In genomic region chr5:474232-474825, GRCh38 we compare ENCODE assay signal across 8 cellular contexts. TPM values are rescaled to one million over a fixed set of nuclear protein-coding genes. Genes with fewer than 3 reads are reported as not detected.
DNase-seq lines count a peak whose midpoint lies in the region; ATAC-seq, FAIRE-seq and TF ChIP-seq lines count a peak whose summit lies in the region.
"Not testable (repeated sequence)": the region's sequence is repeated elsewhere in the genome, so short reads cannot be mapped to it uniquely, and the experiment has no call there.

No MANE protein-coding gene starts in this region.

- H3K4me3 Mint-ChIP-seq in activated CD4-positive, alpha-beta T cell treated with anti-CD3 and anti-CD28 coated beads, Interleukin-2, amount 10 ng/mL, durations not matched to agents 24 days and 14 days: peak overlapping the region; percentile 96

- intact Hi-C loops in activated CD4-positive, alpha-beta T cell treated with anti-CD3 and anti-CD28 coated beads, Interleukin-2, amount 10 ng/mL, durations not matched to agents 24 days and 14 days (cut with micrococcal nuclease); upper lobe of right lung (cut with DNase I): not testable (repeated sequence)
- intact Hi-C loops in K562 (cut with micrococcal nuclease): loop anchor here (10.0 kb wide), 1 partner anchor 140 kb away; the partner anchor contains the start of gene CEP72
- intact Hi-C loops in psoas muscle (cut with DNase I): loop anchor here (10.0 kb wide), 1 partner anchor 140 kb away; the partner anchor contains the start of gene CEP72 (in 2 of the 2)

- POLR2A ChIA-PET in K562 (lab: Yijun Ruan, JAX): interaction anchor here (0.6 to 1.4 kb wide), 2 partner anchors 11 to 169 kb away, joined by 3 read pairs; no protein-coding TSS in a partner anchor

- TF ChIP-seq EP300 in K562 (IDR thresholded peaks at IDR 0.05; ENCODE audit: low read length): not testable (repeated sequence)

- not testable (repeated sequence) for TF ChIP-seq POLR2A in K562 (conservative IDR thresholded peaks at IDR 0.05)

- H3K4me3 ChIP-seq in DOHH2 (ENCODE audit: low read length) (peak overlapping the region; percentile 84), MM.1S (ENCODE audit: low read length) (peak overlapping the region; percentile 82), K562 (peak overlapping the region; percentile 89), fibroblast of pulmonary artery (replicated peaks; ENCODE audit: low read depth, low read length) (peak overlapping the region; percentile 71), psoas muscle (peak overlapping the region; percentile 72), upper lobe of right lung (peak overlapping the region; percentile 95)
- H3K4me3 ChIP-seq in mesendoderm (ENCODE audit: low read length): not testable (repeated sequence)

- CTCF ChIA-PET in K562 (lab: Yijun Ruan, JAX; ENCODE audit: low intra/inter-chr PET ratio): not testable (repeated sequence)

- not testable (repeated sequence) for H3K9me1 ChIP-seq in K562 (ENCODE audit: control insufficient read depth, insufficient read depth, low read length)

- not testable (repeated sequence) for H2AK5ac ChIP-seq in mesendoderm (ENCODE audit: low read length)

- TF ChIP-seq CTCF in DOHH2 (IDR thresholded peaks at IDR 0.05; ENCODE audit: low read depth, low read length, poor library complexity, severe bottlenecking); MM.1S (IDR thresholded peaks at IDR 0.05; ENCODE audit: low read length); K562 (IDR thresholded peaks at IDR 0.05 in 2 of 3, conservative IDR thresholded peaks at IDR 0.05 in 1 of 3; ENCODE audit: insufficient read depth in 2 of 3, low read depth in 1 of 3, low read length in 3 of 3); fibroblast of pulmonary artery (IDR thresholded peaks at IDR 0.05; ENCODE audit: low read length, missing control alignments); psoas muscle (IDR thresholded peaks at IDR 0.05); upper lobe of right lung (IDR thresholded peaks at IDR 0.05): not testable (repeated sequence)

- not testable (repeated sequence) for H2BK5ac ChIP-seq in mesendoderm (ENCODE audit: low read length)

- H2BK120ac ChIP-seq in mesendoderm (ENCODE audit: low read depth, low read length): not testable (repeated sequence)

- H3K4me2 ChIP-seq in DOHH2 (ENCODE audit: low read length) (peak overlapping the region; percentile 77), MM.1S (ENCODE audit: low read depth, low read length) (peak overlapping the region; percentile 80; the same call in 1 of the 2 replicates), K562 (ENCODE audit: insufficient read depth, low read length) (peak overlapping the region; percentile 73; the same call in 1 of the 2 replicates)
- not testable (repeated sequence) for H3K4me2 ChIP-seq in mesendoderm (ENCODE audit: low read length)

- 0% methylated on average over 6 of the region's 50 CpGs for WGBS in K562 (ENCODE audit: insufficient coverage, low coverage, missing lambda C conversion rate)
- no CpG with 5 or more reads among the region's 50 CpGs for WGBS in mesendoderm (ENCODE audit: extremely low coverage, insufficient coverage, low lambda C conversion rate)
- WGBS in psoas muscle, 3 donors: 0 to 2% (median 2%) methylated on average over 6 to 11 of the region's 50 CpGs

- H3K36me3 ChIP-seq in DOHH2 (ENCODE audit: control insufficient read depth, low read length) (peaks cover 60% of the 10 kb centered on the region), K562 (ENCODE audit: control insufficient read depth, insufficient read depth, low read length) (peaks cover 21% of the 10 kb centered on the region; the same call in 2 of the 3 replicates), psoas muscle (ENCODE audit: insufficient read depth in 1 of 2, low read depth in 1 of 2) (peaks cover 0 to 15% of the 10 kb centered on the region in 2 donors)
- H3K36me3 ChIP-seq in MM.1S (replicated peaks; ENCODE audit: insufficient read depth, low read length); mesendoderm (ENCODE audit: control insufficient read depth, insufficient read depth, low read length); upper lobe of right lung: not testable (repeated sequence)

- not testable (repeated sequence) for H3K4ac ChIP-seq in mesendoderm (ENCODE audit: low read depth, low read length)

- H3K27me3 Mint-ChIP-seq in activated CD4-positive, alpha-beta T cell treated with anti-CD3 and anti-CD28 coated beads, Interleukin-2, amount 10 ng/mL, durations not matched to agents 24 days and 14 days: peaks cover 10% of the 10 kb centered on the region

- not testable (repeated sequence) for H3K23ac ChIP-seq in mesendoderm (ENCODE audit: low read length)

- FAIRE-seq in K562 (lab: Jason Lieb, UNC): not testable (repeated sequence)

- not testable (repeated sequence) for H3K9ac ChIP-seq in MM.1S (ENCODE audit: low read length); mesendoderm (ENCODE audit: low read length)
- peak overlapping the region in 1 of 2 experiments; percentile 89; a peak in 2 of 4 replicates for H3K9ac ChIP-seq in K562 (ENCODE audit: insufficient read depth in 1 of 2, low read depth in 2 of 2, low read length in 2 of 2)

- BruUV-seq in K562 (replicated peaks; lab: Mats Ljungman, UMichigan): not testable (repeated sequence)

- peak overlapping the region; percentile 55; the same call in 1 of the 2 replicates for H3K27ac ChIP-seq in DOHH2 (ENCODE audit: low read depth, low read length)
- not testable (repeated sequence) for H3K27ac ChIP-seq in MM.1S (ENCODE audit: low read length); K562 (ENCODE audit: extremely low read depth, low read depth, low read length); mesendoderm (ENCODE audit: low read depth, low read length); psoas muscle; upper lobe of right lung

- peaks cover 59% of the 10 kb centered on the region for H3K79me2 ChIP-seq in DOHH2 (ENCODE audit: control insufficient read depth, low read length)
- H3K79me2 ChIP-seq in MM.1S (ENCODE audit: low read length): peaks cover 18% of the 10 kb centered on the region
- H3K79me2 ChIP-seq in K562 (ENCODE audit: control insufficient read depth, insufficient read depth, low read length): peaks cover 21% of the 10 kb centered on the region
- H3K79me2 ChIP-seq in mesendoderm (ENCODE audit: control insufficient read depth, insufficient read depth, low read length): not testable (repeated sequence)

- not testable (repeated sequence) for H3K27ac Mint-ChIP-seq in activated CD4-positive, alpha-beta T cell treated with anti-CD3 and anti-CD28 coated beads, Interleukin-2, amount 10 ng/mL, durations not matched to agents 24 days and 14 days

- ATAC-seq in K562, psoas muscle, upper lobe of right lung: not testable (repeated sequence)

- H3K79me1 ChIP-seq in mesendoderm (ENCODE audit: low read length): not testable (repeated sequence)

- H3K4me1 Mint-ChIP-seq in activated CD4-positive, alpha-beta T cell treated with anti-CD3 and anti-CD28 coated beads, Interleukin-2, amount 10 ng/mL, durations not matched to agents 24 days and 14 days: peaks cover 17% of the 10 kb centered on the region

- not testable (repeated sequence) for H3K9me2 ChIP-seq in DOHH2 (replicated peaks; ENCODE audit: control insufficient read depth, low read length); MM.1S (replicated peaks; ENCODE audit: insufficient read depth, low read length)

- DNase-seq in MM.1S; activated CD4-positive, alpha-beta T cell treated with anti-CD3 and anti-CD28 coated beads, Interleukin-2, amount 10 ng/mL, durations not matched to agents 24 days and 14 days; K562 (ENCODE audit: extremely low read depth in 1 of 4, low spot score in 3 of 4); fibroblast of pulmonary artery (ENCODE audit: low read depth); psoas muscle: not testable (repeated sequence)
- DNase-seq in mesendoderm: peak; percentile 42
- DNase-seq in upper lobe of right lung: peak; percentile 38

- not testable (repeated sequence) for H2AFZ ChIP-seq in MM.1S (ENCODE audit: low read length); K562 (ENCODE audit: low read depth, low read length)

- not testable (repeated sequence) for H2BK15ac ChIP-seq in mesendoderm (replicated peaks; ENCODE audit: low read depth)

- H3K4me1 ChIP-seq in DOHH2 (ENCODE audit: control insufficient read depth, low read length) (peaks cover 33% of the 10 kb centered on the region), K562 (replicated peaks in 1 of 2; ENCODE audit: control insufficient read depth in 2 of 2, insufficient read depth in 2 of 2, low read length in 2 of 2) (peaks cover 9 to 90% of the 10 kb centered on the region in 2 experiments; a peak in 4 of 5 replicates), psoas muscle (peaks cover 14% of the 10 kb centered on the region), upper lobe of right lung (peaks cover 18% of the 10 kb centered on the region)
- H3K4me1 ChIP-seq in MM.1S (ENCODE audit: low read length); mesendoderm (ENCODE audit: control insufficient read depth, low read depth, low read length): not testable (repeated sequence)

- not testable (repeated sequence) for H3F3A ChIP-seq in DOHH2 (ENCODE audit: control insufficient read depth, insufficient read depth); MM.1S (ENCODE audit: insufficient read depth, low read length)

- H3K18ac ChIP-seq in mesendoderm (ENCODE audit: low read length): not testable (repeated sequence)

- peak overlapping the region; percentile 90 for H3K56ac ChIP-seq in mesendoderm (ENCODE audit: low read length)

- in situ Hi-C loops in K562 (cut with MboI): not testable (repeated sequence)

- not testable (repeated sequence) for TF ChIP-seq RAD21 in K562 (CRISPR knock-in tag; conservative IDR thresholded peaks at IDR 0.05 in 1 of 2, IDR thresholded peaks at IDR 0.05 in 1 of 2)

- H3K9me3 Mint-ChIP-seq in activated CD4-positive, alpha-beta T cell treated with anti-CD3 and anti-CD28 coated beads, Interleukin-2, amount 10 ng/mL, durations not matched to agents 24 days and 14 days: not testable (repeated sequence)

- H4K8ac ChIP-seq in mesendoderm (ENCODE audit: low read depth, low read length): not testable (repeated sequence)

- H3K27me3 ChIP-seq in DOHH2 (ENCODE audit: control insufficient read depth, low read length): not testable (repeated sequence)
- H3K27me3 ChIP-seq in MM.1S (replicated peaks; ENCODE audit: insufficient read depth, low read length) (peaks cover 51% of the 10 kb centered on the region), K562 (ENCODE audit: control insufficient read depth in 2 of 2, insufficient read depth in 2 of 2, low read length in 2 of 2) (peaks cover 10 to 46% of the 10 kb centered on the region in 2 experiments; a peak in 4 of 5 replicates), mesendoderm (ENCODE audit: insufficient read depth, low read length, poor library complexity) (peaks cover 17% of the 10 kb centered on the region), psoas muscle (ENCODE audit: insufficient read depth in 3 of 3, low read length in 2 of 3) (peaks cover 0 to 45% (median 28%) of the 10 kb centered on the region in 3 donors), upper lobe of right lung (peaks cover 19% of the 10 kb centered on the region)

- peaks cover 15% of the 10 kb centered on the region for H4K20me1 ChIP-seq in DOHH2 (ENCODE audit: control insufficient read depth, insufficient read depth, low read depth, low read length)
- not testable (repeated sequence) for H4K20me1 ChIP-seq in MM.1S (ENCODE audit: insufficient read depth, low read length); K562 (replicated peaks; ENCODE audit: control insufficient read depth, insufficient read depth, low read length)

- not testable (repeated sequence) for H3K9me3 ChIP-seq in DOHH2 (ENCODE audit: control insufficient read depth, insufficient read depth, low read length); MM.1S (replicated peaks; ENCODE audit: insufficient read depth, low read length); K562 (replicated peaks; ENCODE audit: control insufficient read depth, insufficient read depth, low read depth, low read length); psoas muscle; upper lobe of right lung

- H4K5ac ChIP-seq in mesendoderm (ENCODE audit: low read length): not testable (repeated sequence)

- peaks cover 18% of the 10 kb centered on the region for H3K36me3 Mint-ChIP-seq in activated CD4-positive, alpha-beta T cell treated with anti-CD3 and anti-CD28 coated beads, Interleukin-2, amount 10 ng/mL, durations not matched to agents 24 days and 14 days (ENCODE audit: low read depth)

RNA-seq across cellular contexts. Expression of gene EXOC3, which starts 31.4 kb away (rescaled TPM):
- 64.5 and 67.2 TPM in 2 replicates for total RNA-seq in activated CD4-positive, alpha-beta T cell treated with anti-CD3 and anti-CD28 coated beads, Interleukin-2, amount 10 ng/mL, durations not matched to agents 24 days and 14 days
- total RNA-seq in K562 (2011; cell fraction: chromatin; rRNA removed; ENCODE audit: low replicate concordance): 103 and 177 TPM in 2 replicates
- 66.8 and 69.0 TPM in 2 replicates for total RNA-seq in K562 (2011; cell fraction: nucleolus; rRNA removed)
- 75.2 and 79.0 TPM in 2 replicates for total RNA-seq in K562 (2011; cell fraction: nucleoplasm; rRNA removed)
- total RNA-seq in K562 (2014; rRNA removed): 22.4 and 27.5 TPM in 2 replicates
- total RNA-seq in K562 (2014; rRNA removed; fragmentation: Illumina TruSeq; extraction: Trizol): 13.9 and 16.5 TPM in 2 replicates
- 22.4 and 22.9 TPM in 2 replicates for total RNA-seq in K562 (2015; rRNA removed; fragmentation: Illumina TruSeq; extraction: Trizol)
- 41.0 and 41.9 TPM in 2 replicates for total RNA-seq in K562 (2021)
- polyA plus RNA-seq in K562 (2011; rRNA removed): 15.5 and 18.8 TPM in 2 replicates
- polyA plus RNA-seq in K562 (2011; cell fraction: cytosol; rRNA removed): 12.0 and 15.7 TPM in 2 replicates
- 37.6 and 54.4 TPM in 2 replicates for polyA plus RNA-seq in K562 (2011; cell fraction: nucleus; rRNA removed)
- polyA plus RNA-seq in K562 (2012): 34.5 and 78.0 TPM in 2 replicates
- polyA plus RNA-seq in K562 (2014; fragmentation: Illumina TruSeq; extraction: Trizol): 22.9 and 25.8 TPM in 2 replicates
- 1 to 10 TPM; 1.4 to 3.7 TPM for polyA plus RNA-seq in K562 (2014; fragmentation: Nextera tagmentation; extraction: Ambion mirVana)
- polyA plus RNA-seq in K562 (2014; rRNA removed): 25.6 and 26.4 TPM in 2 replicates
- 13.4 and 17.1 TPM in 2 replicates for polyA minus RNA-seq in K562 (2011; rRNA and poly(A)+ RNA removed)
- polyA minus RNA-seq in K562 (2011; cell fraction: cytosol; rRNA and poly(A)+ RNA removed): 14.6 and 14.7 TPM in 2 replicates
- polyA minus RNA-seq in K562 (2011; cell fraction: nucleus; rRNA and poly(A)+ RNA removed): 18.3 and 25.2 TPM in 2 replicates
- 16.9 TPM for polyA plus RNA-seq in mesendoderm (2013, experiment 1 of 2)
- polyA plus RNA-seq in mesendoderm (2013, experiment 2 of 2): 16.9 TPM
- 10 to 100 TPM; 55.8 to 62.7 (median 59.1) TPM for total RNA-seq in psoas muscle
- 10 to 100 TPM; 38.2 to 63.4 (median 49.4) TPM for polyA plus RNA-seq in psoas muscle
- total RNA-seq in upper lobe of right lung: 59.5 TPM

RNA-seq across cellular contexts. Expression of gene SLC9A3, which starts 49.9 kb away (rescaled TPM):
- total RNA-seq in activated CD4-positive, alpha-beta T cell treated with anti-CD3 and anti-CD28 coated beads, Interleukin-2, amount 10 ng/mL, durations not matched to agents 24 days and 14 days: 3.0 and 3.3 TPM in 2 replicates
- 2.7 and 4.4 TPM in 2 replicates for total RNA-seq in K562 (2011; cell fraction: chromatin; rRNA removed; ENCODE audit: low replicate concordance)
- total RNA-seq in K562 (2011; cell fraction: nucleolus; rRNA removed): 4.6 and 5.5 TPM in 2 replicates
- 3.2 and 4.1 TPM in 2 replicates for total RNA-seq in K562 (2011; cell fraction: nucleoplasm; rRNA removed)
- total RNA-seq in K562 (2014; rRNA removed): 4.7 and 6.7 TPM in 2 replicates
- 1.3 and 1.5 TPM in 2 replicates for total RNA-seq in K562 (2014; rRNA removed; fragmentation: Illumina TruSeq; extraction: Trizol)
- total RNA-seq in K562 (2015; rRNA removed; fragmentation: Illumina TruSeq; extraction: Trizol): 2.1 and 2.9 TPM in 2 replicates
- total RNA-seq in K562 (2021): 4.0 and 4.4 TPM in 2 replicates
- 2.6 and 3.7 TPM in 2 replicates for polyA plus RNA-seq in K562 (2011; rRNA removed)
- polyA plus RNA-seq in K562 (2011; cell fraction: cytosol; rRNA removed): 3.0 and 6.6 TPM in 2 replicates
- polyA plus RNA-seq in K562 (2011; cell fraction: nucleus; rRNA removed): 4.7 and 8.2 TPM in 2 replicates
- 3.0 and 3.6 TPM in 2 replicates for polyA plus RNA-seq in K562 (2012)
- 3.6 and 3.7 TPM in 2 replicates for polyA plus RNA-seq in K562 (2014; fragmentation: Illumina TruSeq; extraction: Trizol)
- not detected for polyA plus RNA-seq in K562 (2014; fragmentation: Nextera tagmentation; extraction: Ambion mirVana)
- 5.8 and 7.3 TPM in 2 replicates for polyA plus RNA-seq in K562 (2014; rRNA removed)
- 0.99 and 1.2 TPM in 2 replicates for polyA minus RNA-seq in K562 (2011; rRNA and poly(A)+ RNA removed)
- 0.82 and 2.1 TPM in 2 replicates for polyA minus RNA-seq in K562 (2011; cell fraction: cytosol; rRNA and poly(A)+ RNA removed)
- 3.0 and 3.6 TPM in 2 replicates for polyA minus RNA-seq in K562 (2011; cell fraction: nucleus; rRNA and poly(A)+ RNA removed)
- 1.1 TPM for polyA plus RNA-seq in mesendoderm (2013, experiment 1 of 2)
- 1.1 TPM for polyA plus RNA-seq in mesendoderm (2013, experiment 2 of 2)
- total RNA-seq in psoas muscle: 1 to 10 TPM in 2 of 4 donors, under 1 TPM in 2; 0.81 to 1.7 (median 1.0) TPM
- 1 to 10 TPM; 1.2 to 1.7 (median 1.6) TPM for polyA plus RNA-seq in psoas muscle
- 1.0 TPM for total RNA-seq in upper lobe of right lung
